Comparison of ENCODE assay signal across 8 cellular contexts in genomic region chr14:74491952-74492351, GRCh38.
DNase-seq lines count a peak whose midpoint lies in the region; ATAC-seq and TF ChIP-seq lines count a peak whose summit lies in the region.

No MANE protein-coding gene starts in this region.

- H3K4me1 ChIP-seq in mucosa of rectum (ENCODE audit: control insufficient read depth in 2 of 2, insufficient read depth in 2 of 2, low read length in 2 of 2): peaks cover 13 to 16% of the 10 kb centered on the region in 2 donors

- no peak for ATAC-seq in HG03045 (IDR thresholded peaks at IDR 0.05; ENCODE audit: unreplicated experiment)
- no peak for ATAC-seq in HG03378 (IDR thresholded peaks at IDR 0.05; ENCODE audit: unreplicated experiment)

- peak overlapping the region; percentile 81 to 91 for H3K9ac ChIP-seq in mucosa of rectum (ENCODE audit: low read depth in 1 of 2, low read length in 2 of 2)

- H3K4me3 ChIP-seq in choroid plexus epithelial cell (ENCODE audit: low read depth, low read length): peak overlapping the region; percentile 92
- H3K4me3 ChIP-seq in mucosa of rectum (ENCODE audit: low read length in 2 of 2): peak overlapping the region; percentile 75 to 89

- no peaks in the 10 kb centered on the region for H3K9me3 ChIP-seq in mucosa of rectum (ENCODE audit: control insufficient read depth in 2 of 2, low read length in 2 of 2)

- peaks cover 0 to 6% of the 10 kb centered on the region in 2 donors for H3K36me3 ChIP-seq in mucosa of rectum (ENCODE audit: control insufficient read depth in 2 of 2, insufficient read depth in 2 of 2, low read length in 2 of 2)

- DNase-seq in EL (peak; percentile 65), LoVo (ENCODE audit: low spot score) (peak; percentile 16), choroid plexus epithelial cell (ENCODE audit: low read depth) (peak; percentile 66), NCI-H2029 (lab: John Stamatoyannopoulos, UW) (no peak), NCI-H1694 treated with DMSO at 0.1 percent for 48 hours (lab: John Stamatoyannopoulos, UW) (no peak)

- peak overlapping the region; percentile 88 to 92 for H3K27ac ChIP-seq in mucosa of rectum (ENCODE audit: low read depth in 2 of 2, low read length in 2 of 2)

- peak; percentile 38 for TF ChIP-seq CTCF in choroid plexus epithelial cell (conservative IDR thresholded peaks at IDR 0.05; ENCODE audit: low read depth, low read length)

- no peaks in the 10 kb centered on the region for H3K27me3 ChIP-seq in mucosa of rectum (ENCODE audit: control insufficient read depth in 2 of 2, insufficient read depth in 2 of 2, low read length in 2 of 2)

Comparison
In these comparisons a context has a peak if more than half of its experiments do, and no peak if none do; other contexts are left out.
1. DNase-seq: peak in EL (single experiment), LoVo (single experiment) and choroid plexus epithelial cell (single experiment); none in NCI-H2029 (single experiment) and NCI-H1694 treated with DMSO at 0.1 percent for 48 hours (single experiment).